Comparison of ENCODE assay signal across 13 cellular contexts in genomic region chr3:133644768-133645167, GRCh38. TPM values are rescaled to one million over a fixed set of nuclear protein-coding genes. Genes with fewer than 3 reads are reported as not detected.
DNase-seq lines count a peak whose midpoint lies in the region; ATAC-seq and TF ChIP-seq lines count a peak whose summit lies in the region.
"Had no signal": no experiment of that assay in that cellular context is flagged by ENCODE, and none has a peak within 500 bp of the region (broad histone marks: within the 10 kb centered on the region; RNA-seq: fewer than 3 reads in every experiment).

No MANE protein-coding gene starts in this region.

- no CpG with 5 or more reads among the region's 1 CpG for WGBS in neuronal stem cell (ENCODE audit: extremely low coverage in 2 of 2, insufficient read length in 2 of 2, insufficient replicate concordance in 1 of 2), 2 donors

- DNase-seq in adipocyte (ENCODE audit: low read depth) (peak; percentile 88), foreskin melanocyte (peak; percentile 79), neuronal stem cell (ENCODE audit: low spot score) (no peak), vagina (ENCODE audit: extremely low spot score in 2 of 2) (no peak)
- DNase-seq: activated CD4-positive, alpha-beta T cell treated with anti-CD3 and anti-CD28 coated beads for 4 hours; activated gamma-delta T cell treated with Interleukin-2 at 50 U/mL for 16 hours; CD4-positive, CD25-positive, alpha-beta regulatory T cell; immature natural killer cell; NCI-H2171 had no signal

- no peak overlapping the region for H3K4me2 ChIP-seq in neuronal stem cell (ENCODE audit: insufficient read depth, low read length, poor library complexity, severe bottlenecking)

- no peak overlapping the region for H3K9ac ChIP-seq in adipocyte (ENCODE audit: low read length)
- H3K9ac ChIP-seq in neuronal stem cell (ENCODE audit: low read depth, low read length, poor library complexity), result no peak overlapping the region

- ATAC-seq in HG03139 (IDR thresholded peaks at IDR 0.05; ENCODE audit: unreplicated experiment), result no peak
- ATAC-seq in GM19324 (IDR thresholded peaks at IDR 0.05; ENCODE audit: low FRiP score, unreplicated experiment), result no peak

- H3K36me3 ChIP-seq in ACC112 (ENCODE audit: insufficient read depth, low read length) (peaks cover 55% of the 10 kb centered on the region), HEK293 (ENCODE audit: control insufficient read depth in 2 of 2, insufficient read depth in 1 of 2, low read length in 2 of 2) (peaks cover 56 to 90% of the 10 kb centered on the region in 2 experiments), adipocyte (ENCODE audit: control insufficient read depth, insufficient read depth, low read length, severe bottlenecking) (peaks cover 50% of the 10 kb centered on the region), neuronal stem cell (replicated peaks in 1 of 2; ENCODE audit: control insufficient read depth in 2 of 2, insufficient read depth in 2 of 2, low read length in 2 of 2) (peaks cover 12 to 97% of the 10 kb centered on the region in 2 donors), vagina (peaks cover 0 to 50% of the 10 kb centered on the region in 2 donors)

- H3K4me1 ChIP-seq in ACC112 (ENCODE audit: control insufficient read depth, insufficient read depth, low read length, unreplicated experiment) (peaks cover 31% of the 10 kb centered on the region), HEK293 (ENCODE audit: control insufficient read depth, insufficient read depth, low read length) (no peaks in the 10 kb centered on the region), adipocyte (ENCODE audit: control insufficient read depth, insufficient read depth, low read length) (peaks cover 4% of the 10 kb centered on the region), neuronal stem cell (ENCODE audit: control insufficient read depth in 2 of 2, insufficient read depth in 1 of 2, low read depth in 1 of 2, low read length in 2 of 2) (no peaks in the 10 kb centered on the region), vagina (peaks cover 13% of the 10 kb centered on the region)

- no peak overlapping the region for H3K4ac ChIP-seq in neuronal stem cell (ENCODE audit: low read length)

- no peak overlapping the region for H2AK5ac ChIP-seq in neuronal stem cell (ENCODE audit: low read depth, low read length)

- peaks cover 22% of the 10 kb centered on the region for H3K79me2 ChIP-seq in ACC112 (ENCODE audit: control insufficient read depth, insufficient read depth, low read length, unreplicated experiment)

- H2BK120ac ChIP-seq in neuronal stem cell (ENCODE audit: low read depth, low read length), result no peak overlapping the region

- no peak for TF ChIP-seq POLR2A in vagina (IDR thresholded peaks at IDR 0.05)

- H2BK12ac ChIP-seq in neuronal stem cell (ENCODE audit: low read length), result no peak overlapping the region

- no peak overlapping the region for H2BK15ac ChIP-seq in neuronal stem cell (ENCODE audit: low read length)

- H4K8ac ChIP-seq in neuronal stem cell (ENCODE audit: low read depth, low read length), result no peak overlapping the region

- no peaks in the 10 kb centered on the region for H3K79me1 ChIP-seq in neuronal stem cell (ENCODE audit: low read depth, low read length)

- H2BK5ac ChIP-seq in neuronal stem cell (ENCODE audit: low read length), result no peak overlapping the region

- intact Hi-C loops in vagina (cut with DNase I), result no loop called here

- POLR2A ChIA-PET in HEK293 (lab: Yijun Ruan, JAX), result no interaction called here

- no peak overlapping the region for H3K4me3 ChIP-seq in ACC112 (ENCODE audit: low read depth, low read length)
- no peak overlapping the region for H3K4me3 ChIP-seq in HEK293 (ENCODE audit: low read depth, low read length)
- no peak overlapping the region for H3K4me3 ChIP-seq in adipocyte (ENCODE audit: low read length)
- H3K4me3 ChIP-seq in neuronal stem cell (ENCODE audit: low read length in 2 of 2), result no peak overlapping the region
- no peak overlapping the region for H3K4me3 ChIP-seq in vagina

- no peak overlapping the region for H3K14ac ChIP-seq in neuronal stem cell (ENCODE audit: low read length)

- TF ChIP-seq CTCF in HEK293 (tag by site-specific recombination; IDR thresholded peaks at IDR 0.05), result no peak
- TF ChIP-seq CTCF in vagina (IDR thresholded peaks at IDR 0.05), result no peak

- H2AFZ ChIP-seq in ACC112 (ENCODE audit: low read length, unreplicated experiment) (no peak overlapping the region), neuronal stem cell (ENCODE audit: low read length) (no peak overlapping the region)

- no peaks in the 10 kb centered on the region for H3K9me3 ChIP-seq in HEK293 (ENCODE audit: control insufficient read depth, insufficient read depth, low read depth, low read length)
- no peaks in the 10 kb centered on the region for H3K9me3 ChIP-seq in adipocyte (ENCODE audit: control insufficient read depth, low read length)
- no peaks in the 10 kb centered on the region for H3K9me3 ChIP-seq in neuronal stem cell (replicated peaks in 1 of 2; ENCODE audit: control insufficient read depth in 2 of 2, insufficient read depth in 1 of 2, low read depth in 1 of 2, low read length in 2 of 2)
- no peaks in the 10 kb centered on the region for H3K9me3 ChIP-seq in vagina

- H4K91ac ChIP-seq in neuronal stem cell (ENCODE audit: low read depth, low read length, poor library complexity), result no peak overlapping the region

- H3K18ac ChIP-seq in neuronal stem cell (ENCODE audit: low read length), result no peak overlapping the region

- H3K27ac ChIP-seq in ACC112 (ENCODE audit: low read depth, low read length) (peak overlapping the region; percentile 56), HEK293 (ENCODE audit: extremely low read depth, low read depth, low read length) (no peak overlapping the region), neuronal stem cell (replicated peaks; ENCODE audit: low read length) (no peak overlapping the region), vagina (no peak overlapping the region)

- H3K27me3 ChIP-seq in ACC112 (ENCODE audit: insufficient read depth, low read length) (no peaks in the 10 kb centered on the region), adipocyte (replicated peaks; ENCODE audit: control insufficient read depth, insufficient read depth, low read length) (no peaks in the 10 kb centered on the region), neuronal stem cell (ENCODE audit: control insufficient read depth in 3 of 3, insufficient read depth in 3 of 3, low read depth in 1 of 3, low read length in 3 of 3) (no peaks in the 10 kb centered on the region), vagina (no peaks in the 10 kb centered on the region)

- CTCF ChIA-PET in HEK293 (lab: Yijun Ruan, JAX), result interaction anchor here (0.6 kb wide), 1 partner anchor 10 kb away, joined by 3 read pairs; no protein-coding TSS in a partner anchor

- no peak overlapping the region for H3K23ac ChIP-seq in neuronal stem cell (ENCODE audit: low read depth, low read length, poor library complexity)

TF ChIP-seq in HEK293, 187 proteins besides CTCF, POLR2A, EP300 and RAD21 (continues in another document):
- peak; percentile 66 for TF ChIP-seq PRDM6 (tag by site-specific recombination; IDR thresholded peaks at IDR 0.05)
- no peak for TF ChIP-seq MZF1 (tag by site-specific recombination; IDR thresholded peaks at IDR 0.05; ENCODE audit: borderline replicate concordance)
- TF ChIP-seq TCF7L2 (IDR thresholded peaks at IDR 0.05; ENCODE audit: borderline replicate concordance, low read depth, low read length), result no peak
- TF ChIP-seq ZNF792 (tag by site-specific recombination; IDR thresholded peaks at IDR 0.05), result no peak
- TF ChIP-seq ZBTB17 (tag by site-specific recombination; IDR thresholded peaks at IDR 0.05), result no peak
- no peak for TF ChIP-seq OVOL3 (tag by site-specific recombination; IDR thresholded peaks at IDR 0.05)
- 0 out of 2 replicates have a peak, but pooled peaks have one; percentile 20 for TF ChIP-seq ZNF843 (tag by site-specific recombination; IDR thresholded peaks at IDR 0.05)
- peak; percentile 77 for TF ChIP-seq FEZF1 (tag by site-specific recombination; IDR thresholded peaks at IDR 0.05)
- no peak for TF ChIP-seq ZNF624 (tag by site-specific recombination; IDR thresholded peaks at IDR 0.05)
- TF ChIP-seq ZNF692 (tag by site-specific recombination; IDR thresholded peaks at IDR 0.05), result no peak
- no peak for TF ChIP-seq ZBTB8A (tag by site-specific recombination; IDR thresholded peaks at IDR 0.05)
- TF ChIP-seq KLF16 (tag by site-specific recombination; IDR thresholded peaks at IDR 0.05), result no peak

RNA-seq across cellular contexts. Expression of gene TOPBP1, which starts 17.0 kb away (rescaled TPM):
- 27.2 TPM for polyA plus RNA-seq in neuronal stem cell (2013, experiment 1 of 2)
- polyA plus RNA-seq in neuronal stem cell (2013, experiment 2 of 2), result 26.9 TPM
- 28.2 TPM for total RNA-seq in vagina

Comparison
In these comparisons a context has a peak if more than half of its experiments do, and no peak if none do; other contexts are left out.
1. DNase-seq: peak in adipocyte (single experiment) and foreskin melanocyte (single experiment); none in neuronal stem cell (single experiment) and vagina (0 of 2).